8 cellular contexts compared by ENCODE assay signal in genomic region chr5:160421625-160422258, GRCh38. TPM values are rescaled to one million over a fixed set of nuclear protein-coding genes. Genes with fewer than 3 reads are reported as not detected.
DNase-seq lines count a peak whose midpoint lies in the region; ATAC-seq lines count a peak whose summit lies in the region.

TSS of gene PTTG1 (plus strand) at chr5:160421855. CDS start at chr5:160422313, 458 bp downstream.

- peaks cover 51 to 85% (median 69%) of the 10 kb centered on the region in 4 donors for H3K4me1 Mint-ChIP-seq in CD4-positive, alpha-beta memory T cell
- H3K4me1 Mint-ChIP-seq in activated CD4-positive, alpha-beta memory T cell treated with anti-CD3 and anti-CD28 coated beads, Interleukin-2, amount 10 ng/mL, durations not matched to agents 7 days and 5 days: peaks cover 67% of the 10 kb centered on the region

- peaks cover 0 to 2% (median 0%) of the 10 kb centered on the region in 8 donors for H3K9me3 Mint-ChIP-seq in CD4-positive, alpha-beta memory T cell
- H3K9me3 Mint-ChIP-seq in activated CD4-positive, alpha-beta memory T cell treated with anti-CD3 and anti-CD28 coated beads, Interleukin-2, amount 10 ng/mL, durations not matched to agents 7 days and 5 days: no peaks in the 10 kb centered on the region

- peak within 1 kb of the TSS; percentile 62 for H3K27ac ChIP-seq in CD4-positive, alpha-beta memory T cell (ENCODE audit: low read depth, low read length)

- no peaks in the 10 kb centered on the region for H3K27me3 ChIP-seq in CD4-positive, alpha-beta memory T cell (ENCODE audit: insufficient read depth, low read length)

- H3K9me3 ChIP-seq in CD4-positive, alpha-beta memory T cell (ENCODE audit: control insufficient read depth in 1 of 2, low read length in 2 of 2): no peaks in the 10 kb centered on the region

- H3K4me3 ChIP-seq in CD4-positive, alpha-beta memory T cell (ENCODE audit: low read length in 2 of 2): peak within 1 kb of the TSS; percentile 33 to 68

- ATAC-seq in GM19455 (IDR thresholded peaks at IDR 0.05; ENCODE audit: unreplicated experiment): peak; percentile 73

- intact Hi-C loops in CD4-positive, alpha-beta memory T cell (cut with micrococcal nuclease): loop anchor here (1.0 to 5.0 kb wide), 3 partner anchors 17 to 86 kb away; no protein-coding TSS in a partner anchor

- H3K36me3 Mint-ChIP-seq in CD4-positive, alpha-beta memory T cell: peaks cover under 1 to 17% of the 10 kb centered on the region in 2 donors
- H3K36me3 Mint-ChIP-seq in activated CD4-positive, alpha-beta memory T cell treated with anti-CD3 and anti-CD28 coated beads, Interleukin-2, amount 10 ng/mL, durations not matched to agents 7 days and 5 days (ENCODE audit: low read depth): peaks cover 45% of the 10 kb centered on the region

- peaks cover 78% of the 10 kb centered on the region for H3K4me1 ChIP-seq in CD4-positive, alpha-beta memory T cell (ENCODE audit: insufficient read depth, low read length)

- CTCF ChIA-PET in CD4-positive, alpha-beta memory T cell (lab: Charles Lee; ENCODE audit: partially characterized antibody): interaction anchor here (0.8 to 16.2 kb wide), 3 partner anchors 9 to 45 kb away, joined by 3 to 239 read pairs (median 5); no protein-coding TSS in a partner anchor
- CTCF ChIA-PET in activated CD4-positive, alpha-beta memory T cell treated with anti-CD3 and anti-CD28 coated beads, Interleukin-2, amount 10 ng/mL, durations not matched to agents 7 days and 5 days (lab: Charles Lee): interaction anchor here (0.8 to 13.2 kb wide), 3 partner anchors 17 to 86 kb away, joined by 3 to 161 read pairs (median 5); no protein-coding TSS in a partner anchor

- DNase-seq in CD4-positive, alpha-beta memory T cell: peak; percentile 89 to 91 (median 89)
- peak; percentile 89 for DNase-seq in HK-2 (ENCODE audit: unreplicated experiment)
- peak; percentile 90 for DNase-seq in NCI-H82 treated with DMSO at 0.1 percent for 48 hours (lab: John Stamatoyannopoulos, UW; ENCODE audit: unreplicated experiment)
- peak; percentile 93 for DNase-seq in activated CD4-positive, alpha-beta memory T cell treated with anti-CD3 and anti-CD28 coated beads, Interleukin-2, amount 10 ng/mL, durations not matched to agents 7 days and 5 days
- DNase-seq in effector CD4-positive, alpha-beta T cell: peak; percentile 85
- peak; percentile 97 to 98 for DNase-seq in lung microvascular endothelial cell (ENCODE audit: low read depth in 2 of 2)
- peak; percentile 79 to 84 (median 81) for DNase-seq in stimulated activated CD4-positive, alpha-beta T cell treated with anti-CD3 and anti-CD28 coated beads, TNF-alpha, amount 100 ng/mL, for 4 hours (ENCODE audit: low read depth in 3 of 3)

- H3K27ac Mint-ChIP-seq in CD4-positive, alpha-beta memory T cell: peak within 1 kb of the TSS; percentile 96 to 99 (median 97)
- H3K27ac Mint-ChIP-seq in activated CD4-positive, alpha-beta memory T cell treated with anti-CD3 and anti-CD28 coated beads, Interleukin-2, amount 10 ng/mL, durations not matched to agents 7 days and 5 days: peak within 1 kb of the TSS; percentile 82

- peak within 1 kb of the TSS; percentile 92 to 98 (median 96) for H3K4me3 Mint-ChIP-seq in CD4-positive, alpha-beta memory T cell
- H3K4me3 Mint-ChIP-seq in activated CD4-positive, alpha-beta memory T cell treated with anti-CD3 and anti-CD28 coated beads, Interleukin-2, amount 10 ng/mL, durations not matched to agents 7 days and 5 days: peak within 1 kb of the TSS; percentile 91

- H3K36me3 ChIP-seq in CD4-positive, alpha-beta memory T cell (ENCODE audit: insufficient read depth, low read length): no peaks in the 10 kb centered on the region

- POLR2A ChIA-PET in CD4-positive, alpha-beta memory T cell (lab: Charles Lee; ENCODE audit: partially characterized antibody): interaction anchor here (0.6 to 3.2 kb wide), 6 partner anchors 14 to 313 kb away, joined by 3 to 16 read pairs (median 4); no protein-coding TSS in a partner anchor
- POLR2A ChIA-PET in activated CD4-positive, alpha-beta memory T cell treated with anti-CD3 and anti-CD28 coated beads, Interleukin-2, amount 10 ng/mL, durations not matched to agents 7 days and 5 days (lab: Charles Lee): interaction anchor here (1.0 to 5.0 kb wide), 14 partner anchors 12 to 303 kb away, joined by 3 to 104 read pairs (median 8); partner anchors contain the start of genes FAM200C and PWWP2A

- H3K27me3 Mint-ChIP-seq in CD4-positive, alpha-beta memory T cell: no peaks in the 10 kb centered on the region
- no peaks in the 10 kb centered on the region for H3K27me3 Mint-ChIP-seq in activated CD4-positive, alpha-beta memory T cell treated with anti-CD3 and anti-CD28 coated beads, Interleukin-2, amount 10 ng/mL, durations not matched to agents 7 days and 5 days

RNA-seq across cellular contexts. Expression of gene PTTG1, which starts in this region (rescaled TPM):
- total RNA-seq in CD4-positive, alpha-beta memory T cell: 10 to 100 TPM in 1 of 2 experiments, 1 to 10 TPM in 1; 9.2 to 11.7 TPM
- 10 to 100 TPM; 19.9 to 20.2 TPM for polyA plus RNA-seq in CD4-positive, alpha-beta memory T cell
- 100 to 1,000 TPM; 223 to 226 TPM for total RNA-seq in activated CD4-positive, alpha-beta memory T cell treated with anti-CD3 and anti-CD28 coated beads, Interleukin-2, amount 10 ng/mL, durations not matched to agents 7 days and 5 days
- 25.8 and 64.3 TPM in 2 replicates for total RNA-seq in lung microvascular endothelial cell

Comparison
In these comparisons a context has a peak if more than half of its experiments do, and no peak if none do; other contexts are left out.
1. Peak in every context shown above with its lines: DNase-seq, ATAC-seq, H3K4me3 ChIP-seq and H3K27ac ChIP-seq.